Comparison of ENCODE assay signal across 1 cellular context in the genomic region with DNA sequence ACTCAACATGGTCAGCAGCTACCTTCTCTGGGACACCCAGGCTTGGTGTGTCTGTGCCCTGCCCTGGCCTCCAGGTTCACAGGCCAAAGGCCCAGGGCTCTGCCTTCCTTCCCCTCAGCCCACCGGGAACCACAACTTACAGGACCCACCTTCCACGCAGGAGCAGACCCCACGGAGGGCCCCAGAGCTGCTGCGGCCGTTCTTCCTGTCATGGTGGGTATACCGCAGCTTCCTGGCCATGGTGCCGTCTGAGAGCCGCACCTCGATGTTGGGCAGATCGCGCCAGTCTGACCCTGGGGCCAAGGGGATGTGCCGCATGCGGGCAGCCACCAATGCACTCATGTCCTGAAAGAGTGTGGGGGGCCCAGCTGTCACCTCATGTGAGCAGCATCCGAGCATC.
TF ChIP-seq lines count a peak whose summit lies in the region.

No MANE protein-coding gene starts in this region.

TF ChIP-seq in K562, 482 proteins besides CTCF, POLR2A, EP300 and RAD21:
- peak; percentile 48 for TF ChIP-seq POLR2G (IDR thresholded peaks at IDR 0.05; ENCODE audit: low read depth, low read length)
- no peak for TF ChIP-seq ZNF12 (CRISPR knock-in tag; IDR thresholded peaks at IDR 0.05)
